In the genomic region with DNA sequence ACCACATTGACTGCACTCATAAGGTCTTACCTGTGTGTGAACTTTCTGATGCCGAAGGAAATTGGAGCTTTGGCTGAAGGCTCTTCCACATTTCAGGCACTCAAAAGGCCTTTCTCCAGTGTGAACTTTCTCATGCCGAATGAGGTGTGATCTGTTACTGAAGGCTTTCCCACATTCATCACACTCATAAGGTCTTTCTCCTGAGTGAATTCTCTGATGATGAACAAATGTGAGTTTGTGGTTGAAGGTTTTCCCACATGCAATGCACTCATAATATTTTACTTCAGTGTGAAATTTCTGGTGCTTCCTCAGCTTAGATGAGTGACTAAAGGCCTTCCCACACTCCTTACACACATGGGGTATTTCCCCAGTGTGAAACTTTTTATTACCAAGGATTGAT, we compare ENCODE assay signal across 28 cellular contexts. TPM values are rescaled to one million over a fixed set of nuclear protein-coding genes. Genes with fewer than 3 reads are reported as not detected.
DNase-seq lines count a peak whose midpoint lies in the region; ATAC-seq and TF ChIP-seq lines count a peak whose summit lies in the region.
"Had no signal": no experiment of that assay in that cellular context is flagged by ENCODE, and none has a peak within 500 bp of the region (broad histone marks: within the 10 kb centered on the region; RNA-seq: fewer than 3 reads in every experiment).

No MANE protein-coding gene starts in this region.

- intact Hi-C loops in right cardiac atrium (cut with DNase I): no loop called here
- intact Hi-C loops in activated CD8-positive, alpha-beta T cell treated with anti-CD3 and anti-CD28 coated beads for 36 hours (cut with micrococcal nuclease): no loop called here

- H3K4me3 ChIP-seq in right cardiac atrium (ENCODE audit: low read length) (peak overlapping the region; percentile 11), right atrium auricular region (no peak overlapping the region), cardiac fibroblast (replicated peaks in 1 of 2; ENCODE audit: low read depth in 2 of 2, low read length in 2 of 2) (no peak overlapping the region), iPS-15b (ENCODE audit: low read depth, low read length) (peak overlapping the region; percentile 16)
- H3K4me3 ChIP-seq: sigmoid colon, SK-N-MC had no signal

- POLR2A ChIA-PET in activated CD8-positive, alpha-beta T cell treated with anti-CD3 and anti-CD28 coated beads for 36 hours (lab: Charles Lee): interaction anchor here (0.8 to 1.3 kb wide), 3 partner anchors 12 to 47 kb away, joined by 3 read pairs; no protein-coding TSS in a partner anchor

- no peak overlapping the region for H3K27ac ChIP-seq in right cardiac atrium (ENCODE audit: low read length)
- H3K27ac ChIP-seq in right atrium auricular region: no peak overlapping the region
- peak overlapping the region; percentile 27 for H3K27ac ChIP-seq in temporal lobe (ENCODE audit: low read depth, low read length)
- H3K27ac ChIP-seq: KMS-11, sigmoid colon, SK-N-MC had no signal

- H3K4me1 Mint-ChIP-seq in activated CD8-positive, alpha-beta T cell treated with anti-CD3 and anti-CD28 coated beads for 36 hours (ENCODE audit: low read depth): peaks cover 11% of the 10 kb centered on the region

- H3K27me3 ChIP-seq in right cardiac atrium (ENCODE audit: control insufficient read depth, insufficient read depth) (no peaks in the 10 kb centered on the region), right atrium auricular region (no peaks in the 10 kb centered on the region), iPS-15b (ENCODE audit: control insufficient read depth, insufficient read depth, low read length) (no peaks in the 10 kb centered on the region)
- H3K27me3 ChIP-seq: sigmoid colon had no signal

- H3K4me3 Mint-ChIP-seq in activated CD8-positive, alpha-beta T cell treated with anti-CD3 and anti-CD28 coated beads for 36 hours: no peak overlapping the region
- H3K4me3 Mint-ChIP-seq: CD4-positive, CD25-positive, alpha-beta regulatory T cell; effector memory CD8-positive, alpha-beta T cell; nephron progenitor cell; T-helper 1 cell treated with Interleukin-12 subunit alpha and Interleukin-12 subunit beta and Interleukin-4 antibody, amounts not matched to agents 30 μg/mL and 1 μg/mL, for 36 hours had no signal

- H3K27me3 Mint-ChIP-seq in activated CD8-positive, alpha-beta T cell treated with anti-CD3 and anti-CD28 coated beads for 36 hours: no peaks in the 10 kb centered on the region
- H3K27me3 Mint-ChIP-seq: CD4-positive, CD25-positive, alpha-beta regulatory T cell; effector memory CD8-positive, alpha-beta T cell had no signal

- H3K36me3 ChIP-seq in right atrium auricular region: peaks cover 57% of the 10 kb centered on the region
- H3K36me3 ChIP-seq in iPS-15b (ENCODE audit: control insufficient read depth, insufficient read depth, low read length): peaks cover 47% of the 10 kb centered on the region

- H3K36me3 Mint-ChIP-seq in activated CD8-positive, alpha-beta T cell treated with anti-CD3 and anti-CD28 coated beads for 36 hours (ENCODE audit: low read depth): peaks cover 93% of the 10 kb centered on the region

- no peak overlapping the region for H3K27ac Mint-ChIP-seq in activated CD8-positive, alpha-beta T cell treated with anti-CD3 and anti-CD28 coated beads for 36 hours
- H3K27ac Mint-ChIP-seq: CD4-positive, CD25-positive, alpha-beta regulatory T cell; effector memory CD8-positive, alpha-beta T cell; nephron progenitor cell; T-helper 1 cell treated with Interleukin-12 subunit alpha and Interleukin-12 subunit beta and Interleukin-4 antibody, amounts not matched to agents 30 μg/mL and 1 μg/mL, for 36 hours had no signal

- H3K9me3 Mint-ChIP-seq in activated CD8-positive, alpha-beta T cell treated with anti-CD3 and anti-CD28 coated beads for 36 hours: peaks cover 78% of the 10 kb centered on the region

- H3K9me3 ChIP-seq in right cardiac atrium (ENCODE audit: control insufficient read depth, low read length) (peaks cover 40% of the 10 kb centered on the region), right atrium auricular region (peaks cover 47 to 92% of the 10 kb centered on the region in 2 donors), iPS-15b (ENCODE audit: control insufficient read depth, insufficient read depth, low read length) (peaks cover 60% of the 10 kb centered on the region)

- H3K9ac ChIP-seq in iPS-15b (ENCODE audit: low read depth, low read length): no peak overlapping the region
- H3K9ac ChIP-seq: KMS-11 had no signal

- ATAC-seq in right cardiac atrium: no peak
- ATAC-seq in activated CD8-positive, alpha-beta T cell treated with anti-CD3 and anti-CD28 coated beads for 36 hours: no peak
- ATAC-seq: effector memory CD8-positive, alpha-beta T cell; HCT116 had no signal

- DNase-seq in right cardiac atrium (no peak), right atrium auricular region (ENCODE audit: low spot score) (no peak), cardiac fibroblast (ENCODE audit: low read depth in 2 of 2) (peak; percentile 24 to 26), foreskin melanocyte (no peak)
- no peak for DNase-seq in activated CD8-positive, alpha-beta T cell treated with anti-CD3 and anti-CD28 coated beads for 36 hours
- no peak for DNase-seq in activated CD4-positive, alpha-beta T cell treated with anti-CD3 and anti-CD28 coated beads for 1 hour
- DNase-seq: 8988T; amniotic stem cell; CD4-positive, CD25-positive, alpha-beta regulatory T cell; effector memory CD8-positive, alpha-beta T cell; hypothalamus; islet precursor cell; NCI-H1436; NCI-H446 treated with DMSO at 0.1 percent for 48 hours; nephron progenitor cell; sigmoid colon; stimulated activated CD4-positive, alpha-beta T cell treated with anti-CD3 and anti-CD28 coated beads, Interleukin-15, amount 100 ng/mL, for 24 hours; stimulated activated naive CD4-positive, alpha-beta T cell had no signal

- no peak for TF ChIP-seq CTCF in right atrium auricular region (IDR thresholded peaks at IDR 0.05)
- no peak for TF ChIP-seq CTCF in cardiac fibroblast (IDR thresholded peaks at IDR 0.05; ENCODE audit: low read depth, low read length)
- no peak for TF ChIP-seq CTCF in activated CD8-positive, alpha-beta T cell treated with anti-CD3 and anti-CD28 coated beads for 36 hours (IDR thresholded peaks at IDR 0.05)

- H3K4me1 ChIP-seq in right cardiac atrium (ENCODE audit: control insufficient read depth, insufficient read depth, low read length) (peaks cover 2% of the 10 kb centered on the region), right atrium auricular region (peaks cover 0 to 5% of the 10 kb centered on the region in 2 donors), iPS-15b (ENCODE audit: control insufficient read depth, insufficient read depth, low read length) (peaks cover 2% of the 10 kb centered on the region)

- 96% methylated on average over 2 of the region's 2 CpGs for whole genome bisulfite sequencing in right cardiac atrium

- CTCF ChIA-PET in activated CD8-positive, alpha-beta T cell treated with anti-CD3 and anti-CD28 coated beads for 36 hours (lab: Charles Lee): interaction anchor here (1.0 to 1.1 kb wide), 2 partner anchors 86 to 138 kb away, joined by 3 read pairs; no protein-coding TSS in a partner anchor

RNA-seq across cellular contexts. Expression of gene ZNF132, which starts 5.7 kb away (rescaled TPM):
- total RNA-seq in right cardiac atrium: 1 to 10 TPM; 6.4 to 7.5 (median 6.8) TPM
- polyA plus RNA-seq in right cardiac atrium: 2.4 TPM
- total RNA-seq in right atrium auricular region: 1 to 10 TPM; 2.7 to 3.1 TPM
- total RNA-seq in temporal lobe: 7.1 TPM
- total RNA-seq in activated CD8-positive, alpha-beta T cell treated with anti-CD3 and anti-CD28 coated beads for 36 hours: 1 to 10 TPM; 3.4 to 3.8 TPM
- total RNA-seq: OCI-LY7 had no signal

RNA-seq across cellular contexts. Expression of gene ZNF324B, which starts 17.2 kb away (rescaled TPM):
- total RNA-seq in right cardiac atrium (1 to 10 TPM; 2.7 to 4.8 (median 3.7) TPM), right atrium auricular region (1 to 10 TPM; 2.7 to 6.9 TPM), temporal lobe (14.0 TPM)
- polyA plus RNA-seq in right cardiac atrium: 1.9 TPM
- 1 to 10 TPM; 7.6 to 8.2 TPM for total RNA-seq in activated CD8-positive, alpha-beta T cell treated with anti-CD3 and anti-CD28 coated beads for 36 hours

RNA-seq across cellular contexts. Expression of gene ZNF584, which starts 25.8 kb away (rescaled TPM):
- 10 to 100 TPM; 19.2 to 22.6 (median 20.2) TPM for total RNA-seq in right cardiac atrium
- 13.6 TPM for polyA plus RNA-seq in right cardiac atrium
- 10 to 100 TPM; 17.4 to 18.5 TPM for total RNA-seq in right atrium auricular region
- total RNA-seq in temporal lobe: 14.3 TPM
- total RNA-seq in activated CD8-positive, alpha-beta T cell treated with anti-CD3 and anti-CD28 coated beads for 36 hours: 10 to 100 TPM; 12.0 to 14.3 TPM

RNA-seq across cellular contexts. Expression of gene ZNF324, which starts 32.7 kb away (rescaled TPM):
- 1 to 10 TPM; 5.2 to 7.4 (median 6.9) TPM for total RNA-seq in right cardiac atrium
- 3.3 TPM for polyA plus RNA-seq in right cardiac atrium
- total RNA-seq in right atrium auricular region: 1 to 10 TPM; 5.9 to 9.9 TPM
- 24.1 TPM for total RNA-seq in temporal lobe
- total RNA-seq in activated CD8-positive, alpha-beta T cell treated with anti-CD3 and anti-CD28 coated beads for 36 hours: 10 to 100 TPM in 1 of 2 experiments, 1 to 10 TPM in 1; 8.1 to 10.1 TPM

RNA-seq across cellular contexts. Expression of gene RNF225, which starts 38.8 kb away (rescaled TPM):
- not detected for total RNA-seq in right cardiac atrium
- polyA plus RNA-seq in right cardiac atrium: not detected
- not detected for total RNA-seq in right atrium auricular region
- not detected for total RNA-seq in temporal lobe
- 1 to 10 TPM in 1 of 2 experiments, under 1 TPM in 1; 0.81 to 1.1 TPM for total RNA-seq in activated CD8-positive, alpha-beta T cell treated with anti-CD3 and anti-CD28 coated beads for 36 hours
- total RNA-seq: Daoy, osteocyte, sigmoid colon had no signal
- polyA plus RNA-seq: CD4-positive, CD25-positive, alpha-beta regulatory T cell; thymus had no signal

Comparison
In these comparisons a context has a peak if more than half of its experiments do, and no peak if none do; other contexts are left out.
1. H3K4me3 ChIP-seq: peak in right cardiac atrium (single experiment) and iPS-15b (single experiment); none in right atrium auricular region (0 of 2) and cardiac fibroblast (0 of 2).
2. DNase-seq: peak in cardiac fibroblast (2 of 2); none in right cardiac atrium (0 of 3), right atrium auricular region (single experiment), activated CD8-positive, alpha-beta T cell treated with anti-CD3 and anti-CD28 coated beads for 36 hours (single experiment), foreskin melanocyte (single experiment) and activated CD4-positive, alpha-beta T cell treated with anti-CD3 and anti-CD28 coated beads for 1 hour (single experiment).